ENCODE assay signal across 9 cellular contexts in the genomic region with DNA sequence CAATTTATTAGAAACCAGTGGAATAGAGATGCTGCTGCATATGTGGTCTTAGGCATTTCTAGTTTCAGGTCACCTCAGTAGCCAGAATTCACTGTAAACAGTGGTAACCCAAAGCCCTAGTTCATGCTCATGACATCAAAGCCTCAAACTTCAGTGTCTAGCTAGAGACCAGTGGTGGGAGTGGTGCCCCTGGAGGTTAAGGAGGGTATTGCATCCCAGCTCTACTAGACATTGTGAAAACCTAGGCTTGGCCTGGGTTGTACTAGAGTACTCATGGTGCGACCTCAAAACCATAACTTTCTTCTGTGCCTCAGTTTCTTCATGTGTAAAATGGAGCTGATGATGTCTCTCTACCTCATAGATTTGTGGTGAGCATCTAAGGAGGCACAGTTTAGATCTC. TPM values are rescaled to one million over a fixed set of nuclear protein-coding genes. Genes with fewer than 3 reads are reported as not detected.
A peak's percentile ranks its signal among the peaks of the same experiment; 100 is the strongest.
DNase-seq lines count a peak whose midpoint lies in the region; ATAC-seq and TF ChIP-seq lines count a peak whose summit lies in the region.
"Had no signal": no experiment of that assay in that cellular context is flagged by ENCODE, and none has a peak within 500 bp of the region (broad histone marks: within the 10 kb centered on the region; RNA-seq: fewer than 3 reads in every experiment).

No MANE protein-coding gene starts in this region.

- no peaks in the 10 kb centered on the region for H3K27me3 ChIP-seq in lower lobe of right lung (ENCODE audit: low read depth)

- DNase-seq in AG10803 (ENCODE audit: low read depth) (no peak), lower lobe of right lung (no peak), NCI-H1092 (lab: John Stamatoyannopoulos, UW) (no peak), SHP77 treated with DMSO at 0.1 percent for 48 hours (lab: John Stamatoyannopoulos, UW) (no peak)
- DNase-seq in activated naive CD4-positive, alpha-beta T cell treated with anti-CD3 and anti-CD28 coated beads, Interleukin-2, amount 50 U/mL, for 16 hours: peak; percentile 17
- DNase-seq: T-helper 1 cell had no signal

- peaks cover 19% of the 10 kb centered on the region for H3K4me1 ChIP-seq in lower lobe of right lung

- intact Hi-C loops in lower lobe of right lung (cut with DNase I): no loop called here

- TF ChIP-seq POLR2A in GM18505 (IDR thresholded peaks at IDR 0.05; ENCODE audit: borderline replicate concordance, extremely low read depth, insufficient read depth, insufficient read length): no peak

- ATAC-seq in lower lobe of right lung: no peak
- ATAC-seq in GM21528 (IDR thresholded peaks at IDR 0.05; ENCODE audit: low FRiP score, unreplicated experiment): no peak
- no peak for ATAC-seq in GM18505 (IDR thresholded peaks at IDR 0.05; ENCODE audit: unreplicated experiment)

- no peak overlapping the region for H3K27ac ChIP-seq in lower lobe of right lung

- TF ChIP-seq CTCF in AG10803 (conservative IDR thresholded peaks at IDR 0.05; ENCODE audit: low read length) (peak; percentile 76), GM12875 (IDR thresholded peaks at IDR 0.05; ENCODE audit: borderline replicate concordance, insufficient read depth, low read depth, low read length) (peak; percentile 65), lower lobe of right lung (IDR thresholded peaks at IDR 0.05) (peak; percentile 39)

- peaks cover 7% of the 10 kb centered on the region for H3K9me3 ChIP-seq in lower lobe of right lung

- no peak overlapping the region for H3K4me3 ChIP-seq in AG10803 (ENCODE audit: low read length)
- H3K4me3 ChIP-seq in GM12875 (ENCODE audit: low read depth, low read length): no peak overlapping the region
- H3K4me3 ChIP-seq in lower lobe of right lung: no peak overlapping the region

- H3K36me3 ChIP-seq in lower lobe of right lung: no peaks in the 10 kb centered on the region

RNA-seq across cellular contexts. Expression of gene COL5A1, which starts 18.8 kb away (rescaled TPM):
- total RNA-seq in lower lobe of right lung: 29.0 TPM
